In genomic region chr1:8880068-8880676, GRCh38 we compare ENCODE assay signal across 8 cellular contexts. TPM values are rescaled to one million over a fixed set of nuclear protein-coding genes. Genes with fewer than 3 reads are reported as not detected.
DNase-seq lines count a peak whose midpoint lies in the region; ATAC-seq and TF ChIP-seq lines count a peak whose summit lies in the region.

No MANE protein-coding gene starts in this region.

- TF ChIP-seq RAD21 in liver (IDR thresholded peaks at IDR 0.05), result peak; percentile 9 to 38

- in situ Hi-C loops in HAP-1 (cut with MboI; ENCODE audit: low sequenced_read_pairs), result no loop called here

- POLR2A ChIA-PET in BJ (lab: Charles Lee), result no interaction called here

- TF ChIP-seq CTCF in BJ (IDR thresholded peaks at IDR 0.05; ENCODE audit: insufficient read depth, low read depth, low read length) (no peak), choroid plexus epithelial cell (conservative IDR thresholded peaks at IDR 0.05; ENCODE audit: low read depth, low read length) (peak; percentile 1), liver (IDR thresholded peaks at IDR 0.05; ENCODE audit: low read depth, low read length, missing input control) (no peak), thoracic aorta (IDR thresholded peaks at IDR 0.05) (no peak)

- H3K9me3 ChIP-seq in HAP-1 (no peaks in the 10 kb centered on the region), SK-N-MC (ENCODE audit: low read depth, low read length) (no peaks in the 10 kb centered on the region), liver (ENCODE audit: control insufficient read depth in 4 of 4, low read length in 3 of 4) (no peaks in the 10 kb centered on the region), thoracic aorta (no peaks in the 10 kb centered on the region)

- H3K4me1 ChIP-seq in HAP-1 (peaks cover 28% of the 10 kb centered on the region), liver (ENCODE audit: control insufficient read depth in 4 of 4, insufficient read depth in 4 of 4, low read length in 3 of 4) (peaks cover 6 to 41% (median 23%) of the 10 kb centered on the region in 4 donors), thoracic aorta (ENCODE audit: control insufficient read depth in 1 of 2, low read depth in 2 of 2) (peaks cover 27 to 39% of the 10 kb centered on the region in 2 donors)

- H3K4me3 ChIP-seq in BJ (ENCODE audit: low read depth, low read length), result no peak overlapping the region
- H3K4me3 ChIP-seq in HAP-1, result no peak overlapping the region; the same call in 1 of the 2 replicates
- peak overlapping the region; percentile 95 for H3K4me3 ChIP-seq in SK-N-MC
- H3K4me3 ChIP-seq in choroid plexus epithelial cell (ENCODE audit: low read depth, low read length), result no peak overlapping the region
- peak overlapping the region in 2 of 3 donors; percentile 8 to 79 for H3K4me3 ChIP-seq in liver (ENCODE audit: low read depth in 1 of 3, low read length in 3 of 3)
- H3K4me3 ChIP-seq in thoracic aorta, result peak overlapping the region; percentile 97

- WGBS in liver, result 11% methylated on average over 8 of the region's 8 CpGs

- H3K27me3 ChIP-seq in BJ (ENCODE audit: control insufficient read depth, insufficient read depth, low read length) (no peaks in the 10 kb centered on the region), HAP-1 (ENCODE audit: low read depth) (no peaks in the 10 kb centered on the region), liver (ENCODE audit: control insufficient read depth in 4 of 4, insufficient read depth in 4 of 4, low read length in 3 of 4) (no peaks in the 10 kb centered on the region), thoracic aorta (replicated peaks; ENCODE audit: insufficient read depth) (no peaks in the 10 kb centered on the region)

- peaks cover 4% of the 10 kb centered on the region for H3K36me3 ChIP-seq in BJ (ENCODE audit: control insufficient read depth, insufficient read depth, low read length)
- H3K36me3 ChIP-seq in HAP-1 (replicated peaks), result peaks cover 28% of the 10 kb centered on the region
- peaks cover 26% of the 10 kb centered on the region for H3K36me3 ChIP-seq in SK-N-MC (ENCODE audit: insufficient read depth, low read length)
- H3K36me3 ChIP-seq in liver (ENCODE audit: control insufficient read depth in 4 of 4, insufficient read depth in 3 of 4, low read depth in 1 of 4, low read length in 3 of 4), result no peaks in the 10 kb centered on the region
- no peaks in the 10 kb centered on the region for H3K36me3 ChIP-seq in thoracic aorta

- CTCF ChIA-PET in BJ (lab: Yijun Ruan, JAX), result interaction anchor here (0.8 to 1.5 kb wide), 5 partner anchors 9 to 940 kb away, joined by 3 to 5 read pairs (median 4); no protein-coding TSS in a partner anchor

- H3K9ac ChIP-seq in SK-N-MC (ENCODE audit: insufficient read length) (peak overlapping the region; percentile 97), liver (ENCODE audit: low read depth in 1 of 2, low read length in 2 of 2) (peak overlapping the region in 1 of 2 donors; percentile 81)

- no peak for ATAC-seq in thoracic aorta (ENCODE audit: insufficient number of reproducible peaks, low FRiP score, low read depth)
- no peak for ATAC-seq in GM19324 (IDR thresholded peaks at IDR 0.05; ENCODE audit: low FRiP score, unreplicated experiment)
- no peak for ATAC-seq in HG03039 (IDR thresholded peaks at IDR 0.05; ENCODE audit: unreplicated experiment)

- DNase-seq in BJ (ENCODE audit: low read depth) (peak; percentile 92), HAP-1 (ENCODE audit: low spot score in 2 of 2) (peak; percentile 74 to 95), SK-N-MC (ENCODE audit: low read depth, low spot score) (peak; percentile 66), choroid plexus epithelial cell (ENCODE audit: low read depth) (peak; percentile 96), thoracic aorta (ENCODE audit: low spot score) (peak; percentile 50)

- H3K27ac ChIP-seq in SK-N-MC (peak overlapping the region; percentile 98), liver (ENCODE audit: low read depth in 1 of 2, low read length in 2 of 2) (peak overlapping the region; percentile 98 to 100), thoracic aorta (peak overlapping the region; percentile 98 to 99)

TF ChIP-seq in liver, 16 proteins besides CTCF, POLR2A, EP300 and RAD21:
- TF ChIP-seq HNF4A (conservative IDR thresholded peaks at IDR 0.05), result peak; percentile 59 to 80
- no peak for TF ChIP-seq EGR1 (IDR thresholded peaks at IDR 0.05; ENCODE audit: low read depth in 2 of 2)
- peak; percentile 53 for TF ChIP-seq FOXA1 (IDR thresholded peaks at IDR 0.05)
- TF ChIP-seq SP1 (IDR thresholded peaks at IDR 0.05), result peak; percentile 94
- TF ChIP-seq RXRA (IDR thresholded peaks at IDR 0.05), result peak; percentile 40 to 63
- peak in 1 of 2 donors; percentile 44 for TF ChIP-seq GABPA (IDR thresholded peaks at IDR 0.05 in 1 of 2, conservative IDR thresholded peaks at IDR 0.05 in 1 of 2)
- peak; percentile 67 for TF ChIP-seq FOXA2 (IDR thresholded peaks at IDR 0.05)
- TF ChIP-seq REST (IDR thresholded peaks at IDR 0.05), result peak; percentile 58
- TF ChIP-seq NR2F2 (IDR thresholded peaks at IDR 0.05), result peak; percentile 16
- TF ChIP-seq HNF4G (IDR thresholded peaks at IDR 0.05), result peak; percentile 22
- TF ChIP-seq JUND (IDR thresholded peaks at IDR 0.05), result peak; percentile 90 to 93
- peak; percentile 65 for TF ChIP-seq ATF3 (IDR thresholded peaks at IDR 0.05)
- peak; percentile 60 for TF ChIP-seq MAX (IDR thresholded peaks at IDR 0.05)
- TF ChIP-seq, protein P1, sequence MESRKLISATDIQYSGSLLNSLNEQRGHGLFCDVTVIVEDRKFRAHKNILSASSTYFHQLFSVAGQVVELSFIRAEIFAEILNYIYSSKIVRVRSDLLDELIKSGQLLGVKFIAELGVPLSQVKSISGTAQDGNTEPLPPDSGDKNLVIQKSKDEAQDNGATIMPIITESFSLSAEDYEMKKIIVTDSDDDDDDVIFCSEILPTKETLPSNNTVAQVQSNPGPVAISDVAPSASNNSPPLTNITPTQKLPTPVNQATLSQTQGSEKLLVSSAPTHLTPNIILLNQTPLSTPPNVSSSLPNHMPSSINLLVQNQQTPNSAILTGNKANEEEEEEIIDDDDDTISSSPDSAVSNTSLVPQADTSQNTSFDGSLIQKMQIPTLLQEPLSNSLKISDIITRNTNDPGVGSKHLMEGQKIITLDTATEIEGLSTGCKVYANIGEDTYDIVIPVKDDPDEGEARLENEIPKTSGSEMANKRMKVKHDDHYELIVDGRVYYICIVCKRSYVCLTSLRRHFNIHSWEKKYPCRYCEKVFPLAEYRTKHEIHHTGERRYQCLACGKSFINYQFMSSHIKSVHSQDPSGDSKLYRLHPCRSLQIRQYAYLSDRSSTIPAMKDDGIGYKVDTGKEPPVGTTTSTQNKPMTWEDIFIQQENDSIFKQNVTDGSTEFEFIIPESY (IDR thresholded peaks at IDR 0.05), result peak; percentile 57
- peak; percentile 77 for TF ChIP-seq YY1 (IDR thresholded peaks at IDR 0.05)
- peak; percentile 51 for TF ChIP-seq TAF1 (conservative IDR thresholded peaks at IDR 0.05)

RNA-seq across cellular contexts. Expression of gene ENO1, which starts 1.7 kb away (rescaled TPM):
- polyA plus RNA-seq in BJ (2011; rRNA removed) (1,727 and 2,253 TPM in 2 replicates), liver (100 to 1,000 TPM; 365 to 499 TPM)
- polyA minus RNA-seq in BJ (2011; rRNA and poly(A)+ RNA removed), result 897 and 1,451 TPM in 2 replicates
- total RNA-seq in liver (100 to 1,000 TPM; 270 to 394 TPM), thoracic aorta (100 to 1,000 TPM; 570 to 767 TPM)

Comparison
In these comparisons a context has a peak if more than half of its experiments do, and no peak if none do; other contexts are left out.
1. H3K4me3 ChIP-seq: peak in SK-N-MC (single experiment), liver (2 of 3) and thoracic aorta (single experiment); none in BJ (single experiment), HAP-1 (single experiment) and choroid plexus epithelial cell (single experiment).
2. Peak in every context shown above with its lines, with median percentiles within 50 percentile points of each other: DNase-seq and H3K27ac ChIP-seq.